1 cellular context compared by ENCODE assay signal in the genomic region with DNA sequence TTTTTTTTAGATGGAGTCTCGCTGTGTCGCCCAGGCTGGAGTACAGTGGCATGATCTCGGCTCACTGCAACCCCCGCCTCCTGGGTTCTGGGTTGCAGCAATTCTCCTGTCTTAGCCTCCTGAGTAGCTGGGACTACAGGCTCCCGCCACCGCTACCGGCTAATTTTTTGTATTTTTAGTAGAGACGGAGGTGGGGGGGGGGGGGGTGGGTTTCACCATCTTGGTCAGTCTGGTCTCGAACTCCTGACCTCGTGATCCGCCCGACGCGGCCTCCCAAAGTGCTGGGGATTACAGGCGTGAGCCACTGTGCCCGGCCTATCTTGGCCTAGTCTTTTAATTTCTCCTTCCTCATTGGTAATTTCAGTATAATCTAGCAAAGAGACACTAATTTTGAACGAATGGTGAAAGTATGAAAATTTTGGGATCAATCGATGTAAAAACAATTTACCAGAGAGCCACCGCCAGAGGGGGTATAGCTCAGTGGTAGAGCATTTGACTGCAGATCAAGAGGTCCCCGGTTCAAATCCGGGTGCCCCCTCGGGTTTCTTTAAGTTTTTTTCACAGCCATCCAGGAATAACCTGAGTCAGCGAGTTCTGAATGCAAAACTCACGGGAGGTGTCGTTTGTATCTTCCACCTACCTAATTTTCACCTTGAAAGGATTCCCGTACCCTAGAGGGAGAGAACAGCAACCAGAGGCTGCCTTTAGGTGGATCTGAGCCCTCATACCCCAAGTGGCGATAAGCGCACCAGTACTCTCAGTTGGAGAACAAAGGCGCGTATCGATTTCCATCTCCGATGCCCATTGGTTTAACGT.
A peak's percentile ranks its signal among the peaks of the same experiment; 100 is the strongest.
TF ChIP-seq lines count a peak whose summit lies in the region.

No MANE protein-coding gene starts in this region.

TF ChIP-seq in HepG2, 621 proteins besides CTCF, POLR2A, EP300 and RAD21 (continued from another document and continues in another):
- no peak for TF ChIP-seq GABPA (IDR thresholded peaks at IDR 0.05; ENCODE audit: low read depth, low read length)
- no peak; the same call in 1 of the 2 replicates for TF ChIP-seq GABPA (CRISPR knock-in tag; IDR thresholded peaks at IDR 0.05; ENCODE audit: low read depth)
- 0 out of 2 replicates have a peak, but pooled peaks have one; percentile 17 for TF ChIP-seq PHF20 (CRISPR knock-in tag; IDR thresholded peaks at IDR 0.05)
- TF ChIP-seq, protein P1, sequence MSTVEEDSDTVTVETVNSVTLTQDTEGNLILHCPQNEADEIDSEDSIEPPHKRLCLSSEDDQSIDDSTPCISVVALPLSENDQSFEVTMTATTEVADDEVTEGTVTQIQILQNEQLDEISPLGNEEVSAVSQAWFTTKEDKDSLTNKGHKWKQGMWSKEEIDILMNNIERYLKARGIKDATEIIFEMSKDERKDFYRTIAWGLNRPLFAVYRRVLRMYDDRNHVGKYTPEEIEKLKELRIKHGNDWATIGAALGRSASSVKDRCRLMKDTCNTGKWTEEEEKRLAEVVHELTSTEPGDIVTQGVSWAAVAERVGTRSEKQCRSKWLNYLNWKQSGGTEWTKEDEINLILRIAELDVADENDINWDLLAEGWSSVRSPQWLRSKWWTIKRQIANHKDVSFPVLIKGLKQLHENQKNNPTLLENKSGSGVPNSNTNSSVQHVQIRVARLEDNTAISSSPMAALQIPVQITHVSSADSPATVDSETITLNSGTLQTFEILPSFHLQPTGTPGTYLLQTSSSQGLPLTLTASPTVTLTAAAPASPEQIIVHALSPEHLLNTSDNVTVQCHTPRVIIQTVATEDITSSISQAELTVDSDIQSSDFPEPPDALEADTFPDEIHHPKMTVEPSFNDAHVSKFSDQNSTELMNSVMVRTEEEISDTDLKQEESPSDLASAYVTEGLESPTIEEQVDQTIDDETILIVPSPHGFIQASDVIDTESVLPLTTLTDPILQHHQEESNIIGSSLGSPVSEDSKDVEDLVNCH (CRISPR knock-in tag; IDR thresholded peaks at IDR 0.05) = no peak
- TF ChIP-seq ZNF441 (CRISPR knock-in tag; IDR thresholded peaks at IDR 0.05; ENCODE audit: borderline replicate concordance) = no peak
- TF ChIP-seq, protein P2, sequence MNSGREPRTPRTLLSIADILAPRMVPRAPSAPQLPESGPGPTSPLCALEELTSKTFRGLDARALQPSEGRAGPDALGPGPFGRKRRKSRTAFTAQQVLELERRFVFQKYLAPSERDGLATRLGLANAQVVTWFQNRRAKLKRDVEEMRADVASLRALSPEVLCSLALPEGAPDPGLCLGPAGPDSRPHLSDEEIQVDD (CRISPR knock-in tag; IDR thresholded peaks at IDR 0.05; ENCODE audit: borderline replicate concordance) = no peak
- no peak for TF ChIP-seq ZNF7 (CRISPR knock-in tag; IDR thresholded peaks at IDR 0.05)
- TF ChIP-seq HNRNPUL1 (IDR thresholded peaks at IDR 0.05; ENCODE audit: low read depth, low read length) = no peak
- TF ChIP-seq ZNF775 (CRISPR knock-in tag; IDR thresholded peaks at IDR 0.05; ENCODE audit: borderline replicate concordance) = no peak
- no peak for TF ChIP-seq ZNF607 (CRISPR knock-in tag; IDR thresholded peaks at IDR 0.05; ENCODE audit: borderline replicate concordance)
- TF ChIP-seq BRCA1 (CRISPR knock-in tag; IDR thresholded peaks at IDR 0.05) = peak; percentile 59; the same call in 1 of the 2 replicates
- no peak for TF ChIP-seq ZNF282 (IDR thresholded peaks at IDR 0.05; ENCODE audit: partially characterized antibody)
- TF ChIP-seq SP140L (CRISPR knock-in tag; IDR thresholded peaks at IDR 0.05; ENCODE audit: borderline replicate concordance) = peak; percentile 84; the same call in 1 of the 2 replicates
- peak; percentile 68; the same call in 1 of the 2 replicates for TF ChIP-seq ZNF232 (CRISPR knock-in tag; IDR thresholded peaks at IDR 0.05; ENCODE audit: borderline replicate concordance)
- TF ChIP-seq FOXA1 (IDR thresholded peaks at IDR 0.05) = no peak
- TF ChIP-seq FOXA1 (CRISPR knock-in tag; IDR thresholded peaks at IDR 0.05) = no peak
- no peak for TF ChIP-seq PCBP2 (optimal IDR thresholded peaks at IDR 0.05; ENCODE audit: low read depth, low read length, poor library complexity, severe bottlenecking)
- TF ChIP-seq, protein P3, sequence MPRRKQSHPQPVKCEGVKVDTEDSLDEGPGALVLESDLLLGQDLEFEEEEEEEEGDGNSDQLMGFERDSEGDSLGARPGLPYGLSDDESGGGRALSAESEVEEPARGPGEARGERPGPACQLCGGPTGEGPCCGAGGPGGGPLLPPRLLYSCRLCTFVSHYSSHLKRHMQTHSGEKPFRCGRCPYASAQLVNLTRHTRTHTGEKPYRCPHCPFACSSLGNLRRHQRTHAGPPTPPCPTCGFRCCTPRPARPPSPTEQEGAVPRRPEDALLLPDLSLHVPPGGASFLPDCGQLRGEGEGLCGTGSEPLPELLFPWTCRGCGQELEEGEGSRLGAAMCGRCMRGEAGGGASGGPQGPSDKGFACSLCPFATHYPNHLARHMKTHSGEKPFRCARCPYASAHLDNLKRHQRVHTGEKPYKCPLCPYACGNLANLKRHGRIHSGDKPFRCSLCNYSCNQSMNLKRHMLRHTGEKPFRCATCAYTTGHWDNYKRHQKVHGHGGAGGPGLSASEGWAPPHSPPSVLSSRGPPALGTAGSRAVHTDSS (CRISPR knock-in tag; conservative IDR thresholded peaks at IDR 0.05) = 0 out of 2 replicates have a peak, but pooled peaks have one; percentile 9
- no peak for TF ChIP-seq MEF2D (CRISPR knock-in tag; IDR thresholded peaks at IDR 0.05)
- no peak; the same call in 1 of the 2 replicates for TF ChIP-seq KAT7 (CRISPR knock-in tag; IDR thresholded peaks at IDR 0.05; ENCODE audit: borderline replicate concordance)
- TF ChIP-seq ZNF782 (CRISPR knock-in tag; IDR thresholded peaks at IDR 0.05; ENCODE audit: borderline replicate concordance) = no peak
- TF ChIP-seq HNF4A (CRISPR knock-in tag; IDR thresholded peaks at IDR 0.05) = peak; percentile 40
- 0 out of 2 replicates have a peak, but pooled peaks have one; percentile 45 for TF ChIP-seq ATF1 (CRISPR knock-in tag; IDR thresholded peaks at IDR 0.05)
- TF ChIP-seq, protein P4, sequence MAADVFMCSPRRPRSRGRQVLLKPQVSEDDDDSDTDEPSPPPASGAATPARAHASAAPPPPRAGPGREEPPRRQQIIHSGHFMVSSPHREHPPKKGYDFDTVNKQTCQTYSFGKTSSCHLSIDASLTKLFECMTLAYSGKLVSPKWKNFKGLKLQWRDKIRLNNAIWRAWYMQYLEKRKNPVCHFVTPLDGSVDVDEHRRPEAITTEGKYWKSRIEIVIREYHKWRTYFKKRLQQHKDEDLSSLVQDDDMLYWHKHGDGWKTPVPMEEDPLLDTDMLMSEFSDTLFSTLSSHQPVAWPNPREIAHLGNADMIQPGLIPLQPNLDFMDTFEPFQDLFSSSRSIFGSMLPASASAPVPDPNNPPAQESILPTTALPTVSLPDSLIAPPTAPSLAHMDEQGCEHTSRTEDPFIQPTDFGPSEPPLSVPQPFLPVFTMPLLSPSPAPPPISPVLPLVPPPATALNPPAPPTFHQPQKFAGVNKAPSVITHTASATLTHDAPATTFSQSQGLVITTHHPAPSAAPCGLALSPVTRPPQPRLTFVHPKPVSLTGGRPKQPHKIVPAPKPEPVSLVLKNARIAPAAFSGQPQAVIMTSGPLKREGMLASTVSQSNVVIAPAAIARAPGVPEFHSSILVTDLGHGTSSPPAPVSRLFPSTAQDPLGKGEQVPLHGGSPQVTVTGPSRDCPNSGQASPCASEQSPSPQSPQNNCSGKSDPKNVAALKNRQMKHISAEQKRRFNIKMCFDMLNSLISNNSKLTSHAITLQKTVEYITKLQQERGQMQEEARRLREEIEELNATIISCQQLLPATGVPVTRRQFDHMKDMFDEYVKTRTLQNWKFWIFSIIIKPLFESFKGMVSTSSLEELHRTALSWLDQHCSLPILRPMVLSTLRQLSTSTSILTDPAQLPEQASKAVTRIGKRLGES (CRISPR knock-in tag; IDR thresholded peaks at IDR 0.05; ENCODE audit: borderline replicate concordance) = 0 out of 2 replicates have a peak, but pooled peaks have one; percentile 30
- TF ChIP-seq, protein P5, sequence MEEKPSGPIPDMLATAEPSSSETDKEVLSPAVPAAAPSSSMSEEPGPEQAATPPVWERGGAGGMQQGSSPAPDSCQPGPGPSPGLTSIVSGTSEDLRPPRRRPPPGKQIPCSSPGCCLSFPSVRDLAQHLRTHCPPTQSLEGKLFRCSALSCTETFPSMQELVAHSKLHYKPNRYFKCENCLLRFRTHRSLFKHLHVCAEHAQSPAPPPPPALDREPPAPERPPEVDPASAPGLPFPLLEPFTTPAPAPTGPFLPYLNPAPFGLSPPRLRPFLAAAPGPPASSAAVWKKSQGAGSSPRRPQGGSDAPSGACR (CRISPR knock-in tag; IDR thresholded peaks at IDR 0.05) = peak; percentile 77; the same call in 1 of the 2 replicates
- TF ChIP-seq, protein P6, sequence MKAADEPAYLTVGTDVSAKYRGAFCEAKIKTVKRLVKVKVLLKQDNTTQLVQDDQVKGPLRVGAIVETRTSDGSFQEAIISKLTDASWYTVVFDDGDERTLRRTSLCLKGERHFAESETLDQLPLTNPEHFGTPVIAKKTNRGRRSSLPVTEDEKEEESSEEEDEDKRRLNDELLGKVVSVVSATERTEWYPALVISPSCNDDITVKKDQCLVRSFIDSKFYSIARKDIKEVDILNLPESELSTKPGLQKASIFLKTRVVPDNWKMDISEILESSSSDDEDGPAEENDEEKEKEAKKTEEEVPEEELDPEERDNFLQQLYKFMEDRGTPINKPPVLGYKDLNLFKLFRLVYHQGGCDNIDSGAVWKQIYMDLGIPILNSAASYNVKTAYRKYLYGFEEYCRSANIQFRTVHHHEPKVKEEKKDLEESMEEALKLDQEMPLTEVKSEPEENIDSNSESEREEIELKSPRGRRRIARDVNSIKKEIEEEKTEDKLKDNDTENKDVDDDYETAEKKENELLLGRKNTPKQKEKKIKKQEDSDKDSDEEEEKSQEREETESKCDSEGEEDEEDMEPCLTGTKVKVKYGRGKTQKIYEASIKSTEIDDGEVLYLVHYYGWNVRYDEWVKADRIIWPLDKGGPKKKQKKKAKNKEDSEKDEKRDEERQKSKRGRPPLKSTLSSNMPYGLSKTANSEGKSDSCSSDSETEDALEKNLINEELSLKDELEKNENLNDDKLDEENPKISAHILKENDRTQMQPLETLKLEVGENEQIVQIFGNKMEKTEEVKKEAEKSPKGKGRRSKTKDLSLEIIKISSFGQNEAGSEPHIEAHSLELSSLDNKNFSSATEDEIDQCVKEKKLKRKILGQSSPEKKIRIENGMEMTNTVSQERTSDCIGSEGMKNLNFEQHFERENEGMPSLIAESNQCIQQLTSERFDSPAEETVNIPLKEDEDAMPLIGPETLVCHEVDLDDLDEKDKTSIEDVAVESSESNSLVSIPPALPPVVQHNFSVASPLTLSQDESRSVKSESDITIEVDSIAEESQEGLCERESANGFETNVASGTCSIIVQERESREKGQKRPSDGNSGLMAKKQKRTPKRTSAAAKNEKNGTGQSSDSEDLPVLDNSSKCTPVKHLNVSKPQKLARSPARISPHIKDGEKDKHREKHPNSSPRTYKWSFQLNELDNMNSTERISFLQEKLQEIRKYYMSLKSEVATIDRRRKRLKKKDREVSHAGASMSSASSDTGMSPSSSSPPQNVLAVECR (CRISPR knock-in tag; IDR thresholded peaks at IDR 0.05; ENCODE audit: borderline replicate concordance) = 0 out of 2 replicates have a peak, but pooled peaks have one; percentile 30
- no peak for TF ChIP-seq IRX3 (CRISPR knock-in tag; IDR thresholded peaks at IDR 0.05; ENCODE audit: borderline replicate concordance, low read depth)
- no peak for TF ChIP-seq PTBP1 (IDR thresholded peaks at IDR 0.05; ENCODE audit: low read depth, low read length, poor library complexity, severe bottlenecking)
- TF ChIP-seq NRL (CRISPR knock-in tag; IDR thresholded peaks at IDR 0.05; ENCODE audit: borderline replicate concordance) = no peak
- TF ChIP-seq SUZ12 (IDR thresholded peaks at IDR 0.05; ENCODE audit: low read depth, low read length) = no peak
- TF ChIP-seq ZFP90 (CRISPR knock-in tag; IDR thresholded peaks at IDR 0.05; ENCODE audit: borderline replicate concordance) = 0 out of 2 replicates have a peak, but pooled peaks have one; percentile 37
- 0 out of 2 replicates have a peak, but pooled peaks have one; percentile 31 for TF ChIP-seq KDM3A (CRISPR knock-in tag; IDR thresholded peaks at IDR 0.05; ENCODE audit: low read depth)
- TF ChIP-seq SRSF1 (optimal IDR thresholded peaks at IDR 0.05; ENCODE audit: low read depth, low read length) = no peak
- TF ChIP-seq, protein P7, sequence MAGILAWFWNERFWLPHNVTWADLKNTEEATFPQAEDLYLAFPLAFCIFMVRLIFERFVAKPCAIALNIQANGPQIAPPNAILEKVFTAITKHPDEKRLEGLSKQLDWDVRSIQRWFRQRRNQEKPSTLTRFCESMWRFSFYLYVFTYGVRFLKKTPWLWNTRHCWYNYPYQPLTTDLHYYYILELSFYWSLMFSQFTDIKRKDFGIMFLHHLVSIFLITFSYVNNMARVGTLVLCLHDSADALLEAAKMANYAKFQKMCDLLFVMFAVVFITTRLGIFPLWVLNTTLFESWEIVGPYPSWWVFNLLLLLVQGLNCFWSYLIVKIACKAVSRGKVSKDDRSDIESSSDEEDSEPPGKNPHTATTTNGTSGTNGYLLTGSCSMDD (CRISPR knock-in tag; IDR thresholded peaks at IDR 0.05) = no peak
- TF ChIP-seq RFXAP (CRISPR knock-in tag; IDR thresholded peaks at IDR 0.05; ENCODE audit: borderline replicate concordance) = 0 out of 2 replicates have a peak, but pooled peaks have one; percentile 59
- no peak for TF ChIP-seq MBNL3 (CRISPR knock-in tag; conservative IDR thresholded peaks at IDR 0.05)
- TF ChIP-seq EEA1 (CRISPR knock-in tag; IDR thresholded peaks at IDR 0.05; ENCODE audit: borderline replicate concordance) = no peak
- no peak for TF ChIP-seq ZNF256 (CRISPR knock-in tag; conservative IDR thresholded peaks at IDR 0.05)
- no peak for TF ChIP-seq EED (CRISPR knock-in tag; IDR thresholded peaks at IDR 0.05)
- no peak for TF ChIP-seq HOXA9 (CRISPR knock-in tag; IDR thresholded peaks at IDR 0.05; ENCODE audit: borderline replicate concordance)
- TF ChIP-seq FOXO1 (CRISPR knock-in tag; IDR thresholded peaks at IDR 0.05) = no peak
- no peak; the same call in 1 of the 2 replicates for TF ChIP-seq ZNF205 (CRISPR knock-in tag; IDR thresholded peaks at IDR 0.05)
- TF ChIP-seq HMG20A (CRISPR knock-in tag; IDR thresholded peaks at IDR 0.05; ENCODE audit: borderline replicate concordance) = no peak
- TF ChIP-seq, protein P8, sequence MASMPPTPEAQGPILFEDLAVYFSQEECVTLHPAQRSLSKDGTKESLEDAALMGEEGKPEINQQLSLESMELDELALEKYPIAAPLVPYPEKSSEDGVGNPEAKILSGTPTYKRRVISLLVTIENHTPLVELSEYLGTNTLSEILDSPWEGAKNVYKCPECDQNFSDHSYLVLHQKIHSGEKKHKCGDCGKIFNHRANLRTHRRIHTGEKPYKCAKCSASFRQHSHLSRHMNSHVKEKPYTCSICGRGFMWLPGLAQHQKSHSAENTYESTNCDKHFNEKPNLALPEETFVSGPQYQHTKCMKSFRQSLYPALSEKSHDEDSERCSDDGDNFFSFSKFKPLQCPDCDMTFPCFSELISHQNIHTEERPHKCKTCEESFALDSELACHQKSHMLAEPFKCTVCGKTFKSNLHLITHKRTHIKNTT (CRISPR knock-in tag; IDR thresholded peaks at IDR 0.05) = no peak
- TF ChIP-seq ZBTB38 (CRISPR knock-in tag; IDR thresholded peaks at IDR 0.05) = no peak
- no peak; the same call in 1 of the 2 replicates for TF ChIP-seq DMAP1 (CRISPR knock-in tag; IDR thresholded peaks at IDR 0.05)
- TF ChIP-seq TBX3 (IDR thresholded peaks at IDR 0.05; ENCODE audit: borderline replicate concordance) = no peak
- TF ChIP-seq ZNF451 (CRISPR knock-in tag; IDR thresholded peaks at IDR 0.05) = no peak
- peak; percentile 6; the same call in 1 of the 2 replicates for TF ChIP-seq ZNF343 (CRISPR knock-in tag; IDR thresholded peaks at IDR 0.05)
- TF ChIP-seq, protein P9, sequence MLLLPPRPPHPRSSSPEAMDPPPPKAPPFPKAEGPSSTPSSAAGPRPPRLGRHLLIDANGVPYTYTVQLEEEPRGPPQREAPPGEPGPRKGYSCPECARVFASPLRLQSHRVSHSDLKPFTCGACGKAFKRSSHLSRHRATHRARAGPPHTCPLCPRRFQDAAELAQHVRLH (CRISPR knock-in tag; IDR thresholded peaks at IDR 0.05; ENCODE audit: borderline replicate concordance, low read depth) = no peak; the same call in 1 of the 2 replicates
